8 cellular contexts compared by ENCODE assay signal in genomic region chrX:11100281-11101035, GRCh38. TPM values are rescaled to one million over a fixed set of nuclear protein-coding genes. Genes with fewer than 3 reads are reported as not detected.
DNase-seq lines count a peak whose midpoint lies in the region; ATAC-seq and TF ChIP-seq lines count a peak whose summit lies in the region.

No MANE protein-coding gene starts in this region.

- no peak for ATAC-seq in GM19328 (IDR thresholded peaks at IDR 0.05; ENCODE audit: unreplicated experiment)

- H3K4me3 ChIP-seq in AG04450 (ENCODE audit: low read depth, low read length) (no peak overlapping the region), PC-9 (no peak overlapping the region)

- CTCF ChIA-PET in AG04450 (lab: Charles Lee): interaction anchor here (0.6 to 2.2 kb wide), 6 partner anchors 376 to 1992 kb away, joined by 3 to 36 read pairs (median 4); no protein-coding TSS in a partner anchor
- CTCF ChIA-PET in PC-9 (lab: Charles Lee): interaction anchor here (1.1 to 1.7 kb wide), 2 partner anchors 910 to 913 kb away, joined by 3 to 13 read pairs; no protein-coding TSS in a partner anchor

- peak; percentile 50 for TF ChIP-seq CTCF in AG04450 (IDR thresholded peaks at IDR 0.05; ENCODE audit: low read depth, low read length)
- peak; percentile 70 for TF ChIP-seq CTCF in PC-9 (conservative IDR thresholded peaks at IDR 0.05)
- TF ChIP-seq CTCF in progenitor cell of endocrine pancreas (IDR thresholded peaks at IDR 0.05; ENCODE audit: unreplicated experiment): peak; percentile 61

- peaks cover 15% of the 10 kb centered on the region for H3K9me3 Mint-ChIP-seq in progenitor cell of endocrine pancreas (ENCODE audit: low read depth)

- no peaks in the 10 kb centered on the region for H3K36me3 ChIP-seq in PC-9 (ENCODE audit: low read depth)

- H3K27me3 ChIP-seq in AG04450 (ENCODE audit: control insufficient read depth, insufficient read depth, low read length) (no peaks in the 10 kb centered on the region), PC-9 (ENCODE audit: insufficient read depth, low read depth) (no peaks in the 10 kb centered on the region)

- BruUV-seq in PC-9 (replicated peaks; lab: Mats Ljungman, UMichigan): no TSS peak

- no peak overlapping the region for H2AFZ ChIP-seq in PC-9

- intact Hi-C loops in PC-9 (cut with micrococcal nuclease; ENCODE audit: unreplicated experiment): loop anchor here (1.0 kb wide), 3 partner anchors 375 to 910 kb away; no protein-coding TSS in a partner anchor

- POLR2A ChIA-PET in AG04450 (lab: Yijun Ruan, JAX) (no interaction called here), PC-9 (lab: Charles Lee; ENCODE audit: unreplicated experiment) (interaction anchor here (0.6 kb wide), 1 partner anchor 497 kb away, joined by 7 read pairs; no protein-coding TSS in a partner anchor)

- H3K4me2 ChIP-seq in PC-9: no peak overlapping the region

- peak; percentile 52 for DNase-seq in AG04450 (ENCODE audit: low read depth, low spot score)
- DNase-seq in HCEC 1CT: peak; percentile 64
- DNase-seq in PC-9: peak in 1 of 2 experiments; percentile 24
- peak; percentile 86 for DNase-seq in fibroblast of peridontal ligament (ENCODE audit: extremely low read depth)
- DNase-seq in progenitor cell of endocrine pancreas (ENCODE audit: low spot score, unreplicated experiment): no peak
- DNase-seq in UCSD-AML1 (lab: John Stamatoyannopoulos, UW; ENCODE audit: unreplicated experiment): no peak
- no peak for DNase-seq in effector CD4-positive, alpha-beta T cell

- H3K4me1 Mint-ChIP-seq in progenitor cell of endocrine pancreas (ENCODE audit: low read depth): peaks cover 1% of the 10 kb centered on the region

- no peaks in the 10 kb centered on the region for H3K9me2 ChIP-seq in PC-9 (ENCODE audit: insufficient read depth)

- no peaks in the 10 kb centered on the region for H3F3A ChIP-seq in PC-9 (ENCODE audit: insufficient read depth, low read depth)

- H3K4me1 ChIP-seq in PC-9 (replicated peaks; ENCODE audit: insufficient read depth): no peaks in the 10 kb centered on the region

- no peaks in the 10 kb centered on the region for H3K9me3 ChIP-seq in AG04450 (ENCODE audit: control insufficient read depth, insufficient read depth, low read length)
- no peaks in the 10 kb centered on the region for H3K9me3 ChIP-seq in PC-9 (ENCODE audit: insufficient read depth, low read depth)

- H3K27me3 Mint-ChIP-seq in progenitor cell of endocrine pancreas: no peaks in the 10 kb centered on the region

- H3K27ac Mint-ChIP-seq in progenitor cell of endocrine pancreas: peak overlapping the region; percentile 78

- no peaks in the 10 kb centered on the region for H3K79me2 ChIP-seq in PC-9 (ENCODE audit: low read depth)

- H3K36me3 Mint-ChIP-seq in progenitor cell of endocrine pancreas (ENCODE audit: insufficient read depth): no peaks in the 10 kb centered on the region

- H3K27ac ChIP-seq in AG04450 (ENCODE audit: low read depth, low read length): no peak overlapping the region
- no peak overlapping the region for H3K27ac ChIP-seq in PC-9

- no peaks in the 10 kb centered on the region for H4K20me1 ChIP-seq in PC-9 (ENCODE audit: insufficient read depth)

- no peak overlapping the region for H3K4me3 Mint-ChIP-seq in progenitor cell of endocrine pancreas (ENCODE audit: low read depth)

RNA-seq across cellular contexts. Expression of gene HCCS, which starts 10.7 kb away (rescaled TPM):
- 26.7 and 32.3 TPM in 2 replicates for polyA plus RNA-seq in AG04450 (2011; rRNA removed)
- 15.2 and 16.4 TPM in 2 replicates for polyA minus RNA-seq in AG04450 (2011; rRNA and poly(A)+ RNA removed)
- total RNA-seq in PC-9 (2021) (30.4 and 38.5 TPM in 2 replicates), progenitor cell of endocrine pancreas (19.3 and 20.9 TPM in 2 replicates)

Comparison
In these comparisons a context has a peak if more than half of its experiments do, and no peak if none do; other contexts are left out.
1. DNase-seq: peak in AG04450 (single experiment), HCEC 1CT (single experiment) and fibroblast of peridontal ligament (single experiment); none in progenitor cell of endocrine pancreas (single experiment), UCSD-AML1 (single experiment) and effector CD4-positive, alpha-beta T cell (single experiment).
2. Peak in every context shown above with its lines, with median percentiles within 50 percentile points of each other: CTCF ChIP-seq.